In the genomic region with DNA sequence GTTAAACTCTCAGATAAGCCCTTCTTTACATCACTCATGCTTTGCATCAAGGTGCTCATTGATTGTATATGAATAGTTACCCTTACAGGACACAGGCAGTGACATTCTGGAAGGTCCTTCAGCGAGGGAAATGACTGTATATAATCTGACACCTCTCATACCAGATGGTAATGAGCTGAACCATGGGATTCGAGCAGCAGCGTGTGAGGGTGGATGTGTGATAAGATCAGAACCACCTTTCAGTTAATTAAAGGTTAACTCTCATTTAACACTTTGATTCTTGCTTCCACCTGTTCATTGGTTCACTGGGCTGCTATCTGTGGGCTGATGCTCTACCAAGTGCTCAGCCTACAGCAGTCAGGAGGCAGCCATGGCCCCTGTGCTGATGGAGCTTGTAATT, we compare ENCODE assay signal across 1 cellular context.
TF ChIP-seq lines count a peak whose summit lies in the region.

No MANE protein-coding gene starts in this region.

TF ChIP-seq in HepG2, 621 proteins besides CTCF, POLR2A, EP300 and RAD21 (continued from another document and continues in another):
- TF ChIP-seq, protein P1, sequence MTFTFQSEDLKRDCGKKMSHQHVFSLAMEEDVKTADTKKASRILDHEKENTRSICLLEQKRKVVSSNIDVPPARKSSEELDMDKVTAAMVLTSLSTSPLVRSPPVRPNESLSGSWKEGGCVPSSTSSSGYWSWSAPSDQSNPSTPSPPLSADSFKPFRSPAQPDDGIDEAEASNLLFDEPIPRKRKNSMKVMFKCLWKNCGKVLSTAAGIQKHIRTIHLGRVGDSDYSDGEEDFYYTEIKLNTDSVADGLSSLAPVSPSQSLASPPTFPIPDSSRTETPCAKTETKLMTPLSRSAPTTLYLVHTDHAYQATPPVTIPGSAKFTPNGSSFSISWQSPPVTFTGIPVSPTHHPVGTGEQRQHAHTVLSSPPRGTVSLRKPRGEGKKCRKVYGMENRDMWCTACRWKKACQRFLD (CRISPR knock-in tag; IDR thresholded peaks at IDR 0.05; ENCODE audit: borderline replicate concordance) = no peak
- TF ChIP-seq ZNF780A (CRISPR knock-in tag; IDR thresholded peaks at IDR 0.05) (no peak), MTA1 (CRISPR knock-in tag; IDR thresholded peaks at IDR 0.05; ENCODE audit: borderline replicate concordance) (no peak), CEBPB (IDR thresholded peaks at IDR 0.05; ENCODE audit: borderline replicate concordance, low read depth, low read length) (no peak), PTBP1 (IDR thresholded peaks at IDR 0.05; ENCODE audit: low read depth, low read length, poor library complexity, severe bottlenecking) (no peak), FOXO1 (CRISPR knock-in tag; IDR thresholded peaks at IDR 0.05) (no peak), ZC3H13 (CRISPR knock-in tag; IDR thresholded peaks at IDR 0.05) (no peak), RBFOX2 (IDR thresholded peaks at IDR 0.05; ENCODE audit: low read depth, low read length) (0 out of 2 replicates have a peak, but pooled peaks have one; percentile 13), DNMT1 (CRISPR knock-in tag; IDR thresholded peaks at IDR 0.05) (no peak), KLF15 (CRISPR knock-in tag; IDR thresholded peaks at IDR 0.05; ENCODE audit: borderline replicate concordance) (no peak), ZBTB1 (CRISPR knock-in tag; IDR thresholded peaks at IDR 0.05; ENCODE audit: borderline replicate concordance) (no peak), MED13 (CRISPR knock-in tag; IDR thresholded peaks at IDR 0.05) (no peak), SUZ12 (IDR thresholded peaks at IDR 0.05; ENCODE audit: low read depth, low read length) (no peak), AKAP8 (CRISPR knock-in tag; IDR thresholded peaks at IDR 0.05) (peak; percentile 76; the same call in 1 of the 2 replicates), ZNF607 (CRISPR knock-in tag; IDR thresholded peaks at IDR 0.05; ENCODE audit: borderline replicate concordance) (no peak), ZNF709 (CRISPR knock-in tag; IDR thresholded peaks at IDR 0.05) (no peak), TCF7L2 (IDR thresholded peaks at IDR 0.05; ENCODE audit: low read depth, low read length) (no peak), TEAD3 (CRISPR knock-in tag; optimal IDR thresholded peaks at IDR 0.05; ENCODE audit: borderline replicate concordance) (peak; percentile 5), ZNF777 (CRISPR knock-in tag; IDR thresholded peaks at IDR 0.05) (0 out of 2 replicates have a peak, but pooled peaks have one; percentile 22), SIX4 (CRISPR knock-in tag; IDR thresholded peaks at IDR 0.05) (no peak), TMF1 (CRISPR knock-in tag; IDR thresholded peaks at IDR 0.05; ENCODE audit: low read depth) (no peak), IRX3 (CRISPR knock-in tag; IDR thresholded peaks at IDR 0.05; ENCODE audit: borderline replicate concordance, low read depth) (no peak)
- TF ChIP-seq, protein P2, sequence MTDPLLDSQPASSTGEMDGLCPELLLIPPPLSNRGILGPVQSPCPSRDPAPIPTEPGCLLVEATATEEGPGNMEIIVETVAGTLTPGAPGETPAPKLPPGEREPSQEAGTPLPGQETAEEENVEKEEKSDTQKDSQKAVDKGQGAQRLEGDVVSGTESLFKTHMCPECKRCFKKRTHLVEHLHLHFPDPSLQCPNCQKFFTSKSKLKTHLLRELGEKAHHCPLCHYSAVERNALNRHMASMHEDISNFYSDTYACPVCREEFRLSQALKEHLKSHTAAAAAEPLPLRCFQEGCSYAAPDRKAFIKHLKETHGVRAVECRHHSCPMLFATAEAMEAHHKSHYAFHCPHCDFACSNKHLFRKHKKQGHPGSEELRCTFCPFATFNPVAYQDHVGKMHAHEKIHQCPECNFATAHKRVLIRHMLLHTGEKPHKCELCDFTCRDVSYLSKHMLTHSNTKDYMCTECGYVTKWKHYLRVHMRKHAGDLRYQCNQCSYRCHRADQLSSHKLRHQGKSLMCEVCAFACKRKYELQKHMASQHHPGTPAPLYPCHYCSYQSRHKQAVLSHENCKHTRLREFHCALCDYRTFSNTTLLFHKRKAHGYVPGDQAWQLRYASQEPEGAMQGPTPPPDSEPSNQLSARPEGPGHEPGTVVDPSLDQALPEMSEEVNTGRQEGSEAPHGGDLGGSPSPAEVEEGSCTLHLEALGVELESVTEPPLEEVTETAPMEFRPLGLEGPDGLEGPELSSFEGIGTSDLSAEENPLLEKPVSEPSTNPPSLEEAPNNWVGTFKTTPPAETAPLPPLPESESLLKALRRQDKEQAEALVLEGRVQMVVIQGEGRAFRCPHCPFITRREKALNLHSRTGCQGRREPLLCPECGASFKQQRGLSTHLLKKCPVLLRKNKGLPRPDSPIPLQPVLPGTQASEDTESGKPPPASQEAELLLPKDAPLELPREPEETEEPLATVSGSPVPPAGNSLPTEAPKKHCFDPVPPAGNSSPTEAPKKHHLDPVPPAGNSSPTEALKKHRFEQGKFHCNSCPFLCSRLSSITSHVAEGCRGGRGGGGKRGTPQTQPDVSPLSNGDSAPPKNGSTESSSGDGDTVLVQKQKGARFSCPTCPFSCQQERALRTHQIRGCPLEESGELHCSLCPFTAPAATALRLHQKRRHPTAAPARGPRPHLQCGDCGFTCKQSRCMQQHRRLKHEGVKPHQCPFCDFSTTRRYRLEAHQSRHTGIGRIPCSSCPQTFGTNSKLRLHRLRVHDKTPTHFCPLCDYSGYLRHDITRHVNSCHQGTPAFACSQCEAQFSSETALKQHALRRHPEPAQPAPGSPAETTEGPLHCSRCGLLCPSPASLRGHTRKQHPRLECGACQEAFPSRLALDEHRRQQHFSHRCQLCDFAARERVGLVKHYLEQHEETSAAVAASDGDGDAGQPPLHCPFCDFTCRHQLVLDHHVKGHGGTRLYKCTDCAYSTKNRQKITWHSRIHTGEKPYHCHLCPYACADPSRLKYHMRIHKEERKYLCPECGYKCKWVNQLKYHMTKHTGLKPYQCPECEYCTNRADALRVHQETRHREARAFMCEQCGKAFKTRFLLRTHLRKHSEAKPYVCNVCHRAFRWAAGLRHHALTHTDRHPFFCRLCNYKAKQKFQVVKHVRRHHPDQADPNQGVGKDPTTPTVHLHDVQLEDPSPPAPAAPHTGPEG (CRISPR knock-in tag; IDR thresholded peaks at IDR 0.05) = no peak
- TF ChIP-seq, protein P3, sequence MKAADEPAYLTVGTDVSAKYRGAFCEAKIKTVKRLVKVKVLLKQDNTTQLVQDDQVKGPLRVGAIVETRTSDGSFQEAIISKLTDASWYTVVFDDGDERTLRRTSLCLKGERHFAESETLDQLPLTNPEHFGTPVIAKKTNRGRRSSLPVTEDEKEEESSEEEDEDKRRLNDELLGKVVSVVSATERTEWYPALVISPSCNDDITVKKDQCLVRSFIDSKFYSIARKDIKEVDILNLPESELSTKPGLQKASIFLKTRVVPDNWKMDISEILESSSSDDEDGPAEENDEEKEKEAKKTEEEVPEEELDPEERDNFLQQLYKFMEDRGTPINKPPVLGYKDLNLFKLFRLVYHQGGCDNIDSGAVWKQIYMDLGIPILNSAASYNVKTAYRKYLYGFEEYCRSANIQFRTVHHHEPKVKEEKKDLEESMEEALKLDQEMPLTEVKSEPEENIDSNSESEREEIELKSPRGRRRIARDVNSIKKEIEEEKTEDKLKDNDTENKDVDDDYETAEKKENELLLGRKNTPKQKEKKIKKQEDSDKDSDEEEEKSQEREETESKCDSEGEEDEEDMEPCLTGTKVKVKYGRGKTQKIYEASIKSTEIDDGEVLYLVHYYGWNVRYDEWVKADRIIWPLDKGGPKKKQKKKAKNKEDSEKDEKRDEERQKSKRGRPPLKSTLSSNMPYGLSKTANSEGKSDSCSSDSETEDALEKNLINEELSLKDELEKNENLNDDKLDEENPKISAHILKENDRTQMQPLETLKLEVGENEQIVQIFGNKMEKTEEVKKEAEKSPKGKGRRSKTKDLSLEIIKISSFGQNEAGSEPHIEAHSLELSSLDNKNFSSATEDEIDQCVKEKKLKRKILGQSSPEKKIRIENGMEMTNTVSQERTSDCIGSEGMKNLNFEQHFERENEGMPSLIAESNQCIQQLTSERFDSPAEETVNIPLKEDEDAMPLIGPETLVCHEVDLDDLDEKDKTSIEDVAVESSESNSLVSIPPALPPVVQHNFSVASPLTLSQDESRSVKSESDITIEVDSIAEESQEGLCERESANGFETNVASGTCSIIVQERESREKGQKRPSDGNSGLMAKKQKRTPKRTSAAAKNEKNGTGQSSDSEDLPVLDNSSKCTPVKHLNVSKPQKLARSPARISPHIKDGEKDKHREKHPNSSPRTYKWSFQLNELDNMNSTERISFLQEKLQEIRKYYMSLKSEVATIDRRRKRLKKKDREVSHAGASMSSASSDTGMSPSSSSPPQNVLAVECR (CRISPR knock-in tag; IDR thresholded peaks at IDR 0.05; ENCODE audit: borderline replicate concordance) = no peak
- TF ChIP-seq, protein P4, sequence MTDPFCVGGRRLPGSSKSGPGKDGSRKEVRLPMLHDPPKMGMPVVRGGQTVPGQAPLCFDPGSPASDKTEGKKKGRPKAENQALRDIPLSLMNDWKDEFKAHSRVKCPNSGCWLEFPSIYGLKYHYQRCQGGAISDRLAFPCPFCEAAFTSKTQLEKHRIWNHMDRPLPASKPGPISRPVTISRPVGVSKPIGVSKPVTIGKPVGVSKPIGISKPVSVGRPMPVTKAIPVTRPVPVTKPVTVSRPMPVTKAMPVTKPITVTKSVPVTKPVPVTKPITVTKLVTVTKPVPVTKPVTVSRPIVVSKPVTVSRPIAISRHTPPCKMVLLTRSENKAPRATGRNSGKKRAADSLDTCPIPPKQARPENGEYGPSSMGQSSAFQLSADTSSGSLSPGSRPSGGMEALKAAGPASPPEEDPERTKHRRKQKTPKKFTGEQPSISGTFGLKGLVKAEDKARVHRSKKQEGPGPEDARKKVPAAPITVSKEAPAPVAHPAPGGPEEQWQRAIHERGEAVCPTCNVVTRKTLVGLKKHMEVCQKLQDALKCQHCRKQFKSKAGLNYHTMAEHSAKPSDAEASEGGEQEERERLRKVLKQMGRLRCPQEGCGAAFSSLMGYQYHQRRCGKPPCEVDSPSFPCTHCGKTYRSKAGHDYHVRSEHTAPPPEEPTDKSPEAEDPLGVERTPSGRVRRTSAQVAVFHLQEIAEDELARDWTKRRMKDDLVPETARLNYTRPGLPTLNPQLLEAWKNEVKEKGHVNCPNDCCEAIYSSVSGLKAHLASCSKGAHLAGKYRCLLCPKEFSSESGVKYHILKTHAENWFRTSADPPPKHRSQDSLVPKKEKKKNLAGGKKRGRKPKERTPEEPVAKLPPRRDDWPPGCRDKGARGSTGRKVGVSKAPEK (CRISPR knock-in tag; IDR thresholded peaks at IDR 0.05; ENCODE audit: borderline replicate concordance) = no peak
- TF ChIP-seq, protein P5, sequence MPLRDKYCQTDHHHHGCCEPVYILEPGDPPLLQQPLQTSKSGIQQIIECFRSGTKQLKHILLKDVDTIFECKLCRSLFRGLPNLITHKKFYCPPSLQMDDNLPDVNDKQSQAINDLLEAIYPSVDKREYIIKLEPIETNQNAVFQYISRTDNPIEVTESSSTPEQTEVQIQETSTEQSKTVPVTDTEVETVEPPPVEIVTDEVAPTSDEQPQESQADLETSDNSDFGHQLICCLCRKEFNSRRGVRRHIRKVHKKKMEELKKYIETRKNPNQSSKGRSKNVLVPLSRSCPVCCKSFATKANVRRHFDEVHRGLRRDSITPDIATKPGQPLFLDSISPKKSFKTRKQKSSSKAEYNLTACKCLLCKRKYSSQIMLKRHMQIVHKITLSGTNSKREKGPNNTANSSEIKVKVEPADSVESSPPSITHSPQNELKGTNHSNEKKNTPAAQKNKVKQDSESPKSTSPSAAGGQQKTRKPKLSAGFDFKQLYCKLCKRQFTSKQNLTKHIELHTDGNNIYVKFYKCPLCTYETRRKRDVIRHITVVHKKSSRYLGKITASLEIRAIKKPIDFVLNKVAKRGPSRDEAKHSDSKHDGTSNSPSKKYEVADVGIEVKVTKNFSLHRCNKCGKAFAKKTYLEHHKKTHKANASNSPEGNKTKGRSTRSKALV (CRISPR knock-in tag; IDR thresholded peaks at IDR 0.05) = 0 out of 2 replicates have a peak, but pooled peaks have one; percentile 47
- TF ChIP-seq, protein P6, sequence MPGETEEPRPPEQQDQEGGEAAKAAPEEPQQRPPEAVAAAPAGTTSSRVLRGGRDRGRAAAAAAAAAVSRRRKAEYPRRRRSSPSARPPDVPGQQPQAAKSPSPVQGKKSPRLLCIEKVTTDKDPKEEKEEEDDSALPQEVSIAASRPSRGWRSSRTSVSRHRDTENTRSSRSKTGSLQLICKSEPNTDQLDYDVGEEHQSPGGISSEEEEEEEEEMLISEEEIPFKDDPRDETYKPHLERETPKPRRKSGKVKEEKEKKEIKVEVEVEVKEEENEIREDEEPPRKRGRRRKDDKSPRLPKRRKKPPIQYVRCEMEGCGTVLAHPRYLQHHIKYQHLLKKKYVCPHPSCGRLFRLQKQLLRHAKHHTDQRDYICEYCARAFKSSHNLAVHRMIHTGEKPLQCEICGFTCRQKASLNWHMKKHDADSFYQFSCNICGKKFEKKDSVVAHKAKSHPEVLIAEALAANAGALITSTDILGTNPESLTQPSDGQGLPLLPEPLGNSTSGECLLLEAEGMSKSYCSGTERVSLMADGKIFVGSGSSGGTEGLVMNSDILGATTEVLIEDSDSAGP (CRISPR knock-in tag; IDR thresholded peaks at IDR 0.05; ENCODE audit: borderline replicate concordance) = no peak
- TF ChIP-seq, protein P7, sequence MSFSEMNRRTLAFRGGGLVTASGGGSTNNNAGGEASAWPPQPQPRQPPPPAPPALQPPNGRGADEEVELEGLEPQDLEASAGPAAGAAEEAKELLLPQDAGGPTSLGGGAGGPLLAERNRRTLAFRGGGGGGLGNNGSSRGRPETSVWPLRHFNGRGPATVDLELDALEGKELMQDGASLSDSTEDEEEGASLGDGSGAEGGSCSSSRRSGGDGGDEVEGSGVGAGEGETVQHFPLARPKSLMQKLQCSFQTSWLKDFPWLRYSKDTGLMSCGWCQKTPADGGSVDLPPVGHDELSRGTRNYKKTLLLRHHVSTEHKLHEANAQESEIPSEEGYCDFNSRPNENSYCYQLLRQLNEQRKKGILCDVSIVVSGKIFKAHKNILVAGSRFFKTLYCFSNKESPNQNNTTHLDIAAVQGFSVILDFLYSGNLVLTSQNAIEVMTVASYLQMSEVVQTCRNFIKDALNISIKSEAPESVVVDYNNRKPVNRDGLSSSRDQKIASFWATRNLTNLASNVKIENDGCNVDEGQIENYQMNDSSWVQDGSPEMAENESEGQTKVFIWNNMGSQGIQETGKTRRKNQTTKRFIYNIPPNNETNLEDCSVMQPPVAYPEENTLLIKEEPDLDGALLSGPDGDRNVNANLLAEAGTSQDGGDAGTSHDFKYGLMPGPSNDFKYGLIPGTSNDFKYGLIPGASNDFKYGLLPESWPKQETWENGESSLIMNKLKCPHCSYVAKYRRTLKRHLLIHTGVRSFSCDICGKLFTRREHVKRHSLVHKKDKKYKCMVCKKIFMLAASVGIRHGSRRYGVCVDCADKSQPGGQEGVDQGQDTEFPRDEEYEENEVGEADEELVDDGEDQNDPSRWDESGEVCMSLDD (CRISPR knock-in tag; IDR thresholded peaks at IDR 0.05; ENCODE audit: borderline replicate concordance) = no peak
- TF ChIP-seq, protein P8, sequence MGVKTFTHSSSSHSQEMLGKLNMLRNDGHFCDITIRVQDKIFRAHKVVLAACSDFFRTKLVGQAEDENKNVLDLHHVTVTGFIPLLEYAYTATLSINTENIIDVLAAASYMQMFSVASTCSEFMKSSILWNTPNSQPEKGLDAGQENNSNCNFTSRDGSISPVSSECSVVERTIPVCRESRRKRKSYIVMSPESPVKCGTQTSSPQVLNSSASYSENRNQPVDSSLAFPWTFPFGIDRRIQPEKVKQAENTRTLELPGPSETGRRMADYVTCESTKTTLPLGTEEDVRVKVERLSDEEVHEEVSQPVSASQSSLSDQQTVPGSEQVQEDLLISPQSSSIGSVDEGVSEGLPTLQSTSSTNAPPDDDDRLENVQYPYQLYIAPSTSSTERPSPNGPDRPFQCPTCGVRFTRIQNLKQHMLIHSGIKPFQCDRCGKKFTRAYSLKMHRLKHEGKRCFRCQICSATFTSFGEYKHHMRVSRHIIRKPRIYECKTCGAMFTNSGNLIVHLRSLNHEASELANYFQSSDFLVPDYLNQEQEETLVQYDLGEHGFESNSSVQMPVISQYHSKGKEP (CRISPR knock-in tag; IDR thresholded peaks at IDR 0.05) = no peak
